12 cellular contexts compared by ENCODE assay signal in genomic region chr17:57707892-57708291, GRCh38. TPM values are rescaled to one million over a fixed set of nuclear protein-coding genes. Genes with fewer than 3 reads are reported as not detected.
DNase-seq lines count a peak whose midpoint lies in the region; ATAC-seq, FAIRE-seq and TF ChIP-seq lines count a peak whose summit lies in the region.
"Had no signal": no experiment of that assay in that cellular context is flagged by ENCODE, and none has a peak within 500 bp of the region (broad histone marks: within the 10 kb centered on the region; RNA-seq: fewer than 3 reads in every experiment).

No MANE protein-coding gene starts in this region.

- no peaks in the 10 kb centered on the region for H3K4me1 Mint-ChIP-seq in Caco-2 (ENCODE audit: low read depth, unreplicated experiment)

- H3K27ac ChIP-seq in GM23248 = no peak overlapping the region
- H3K27ac ChIP-seq in heart left ventricle = peak overlapping the region in 5 of 12 donors; percentile 9 to 50 (median 30)
- H3K27ac ChIP-seq in parathyroid adenoma = no peak overlapping the region
- H3K27ac ChIP-seq in pancreas = no peak overlapping the region
- H3K27ac ChIP-seq: epithelial cell of prostate had no signal

- no TSS peak for BruUV-seq in Caco-2 (replicated peaks; lab: Mats Ljungman, UMichigan)

- WGBS in GM23248 (ENCODE audit: low coverage in 1 of 2, low lambda C conversion rate in 2 of 2, missing lambda C conversion rate in 2 of 2), 2 experiments = 0 to 1% methylated on average over 6 of the region's 6 CpGs
- 21 to 39% (median 24%) methylated on average over 6 of the region's 6 CpGs for WGBS in heart left ventricle, 4 donors
- 41 to 53% methylated on average over 6 of the region's 6 CpGs for WGBS in pancreas, 2 donors

- no peak for FAIRE-seq in pancreas (lab: Jason Lieb, UNC)
- FAIRE-seq: G401.6 had no signal

- POLR2A ChIA-PET in Caco-2 (lab: Charles Lee) = no interaction called here

- no peaks in the 10 kb centered on the region for H3K9me2 ChIP-seq in GM23248 (ENCODE audit: insufficient read depth)

- no peaks in the 10 kb centered on the region for H3K36me3 Mint-ChIP-seq in Caco-2 (ENCODE audit: insufficient read depth, unreplicated experiment)

- intact Hi-C loops in heart left ventricle (cut with DNase I) (no loop called here), pancreas (cut with DNase I) (no loop called here), Caco-2 (cut with micrococcal nuclease; ENCODE audit: unreplicated experiment) (no loop called here)

- peaks cover 11% of the 10 kb centered on the region for H3K27me3 Mint-ChIP-seq in Caco-2 (ENCODE audit: insufficient read depth, unreplicated experiment)

- no peaks in the 10 kb centered on the region for H3K79me2 ChIP-seq in GM23248 (ENCODE audit: insufficient read depth)
- no peaks in the 10 kb centered on the region for H3K79me2 ChIP-seq in parathyroid adenoma

- no peak overlapping the region for H2AFZ ChIP-seq in GM23248
- H2AFZ ChIP-seq in parathyroid adenoma = peak overlapping the region; percentile 78

- CTCF ChIA-PET in Caco-2 (lab: Charles Lee) = interaction anchor here (0.5 kb wide), 1 partner anchor 42 kb away, joined by 8 read pairs; no protein-coding TSS in a partner anchor

- no peak overlapping the region for H3K27ac Mint-ChIP-seq in Caco-2 (ENCODE audit: unreplicated experiment)

- H4K20me1 ChIP-seq in GM23248 (ENCODE audit: insufficient read depth) = no peaks in the 10 kb centered on the region

- DNase-seq in GM23248 = peak; percentile 15
- peak; percentile 75 for DNase-seq in NCI-H510A treated with DMSO at 0.1 percent for 48 hours (lab: John Stamatoyannopoulos, UW)
- DNase-seq in heart left ventricle = peak in 3 of 5 donors; percentile 39 to 48 (median 43)
- DNase-seq in pancreas = no peak
- no peak for DNase-seq in activated T-cell treated with anti-CD3 and anti-CD28 coated beads, Interleukin-2, amount 50 U/mL, for 48 hours
- DNase-seq in Caco-2 = no peak
- no peak for DNase-seq in GDM1 (lab: John Stamatoyannopoulos, UW)
- DNase-seq: activated gamma-delta T cell, T-helper 9 cell had no signal

- H3K36me3 ChIP-seq in GM23248 (ENCODE audit: low read depth) (no peaks in the 10 kb centered on the region), heart left ventricle (no peaks in the 10 kb centered on the region), parathyroid adenoma (ENCODE audit: control insufficient read depth, insufficient read depth, low read length) (no peaks in the 10 kb centered on the region), pancreas (no peaks in the 10 kb centered on the region), Caco-2 (ENCODE audit: control insufficient read depth, insufficient read depth, low read length) (no peaks in the 10 kb centered on the region)

- ATAC-seq in heart left ventricle (peak in 3 of 4 donors; percentile 51 to 82 (median 75)), pancreas (no peak)

- H3F3A ChIP-seq in GM23248 (ENCODE audit: insufficient read depth) = no peaks in the 10 kb centered on the region

- H3K4me1 ChIP-seq in GM23248 (ENCODE audit: insufficient read depth) (no peaks in the 10 kb centered on the region), heart left ventricle (peaks cover 0 to 13% (median 5%) of the 10 kb centered on the region in 12 donors), parathyroid adenoma (peaks cover 5% of the 10 kb centered on the region), pancreas (no peaks in the 10 kb centered on the region), Caco-2 (no peaks in the 10 kb centered on the region)

- in situ Hi-C loops in GM23248 (cut with MboI) = no loop called here

- H3K9ac ChIP-seq in GM23248 (no peak overlapping the region), parathyroid adenoma (no peak overlapping the region)

- H3K4me3 Mint-ChIP-seq in Caco-2 (ENCODE audit: unreplicated experiment) = no peak overlapping the region

- no peak for TF ChIP-seq CTCF in heart left ventricle (IDR thresholded peaks at IDR 0.05)
- TF ChIP-seq CTCF in parathyroid adenoma (IDR thresholded peaks at IDR 0.05) = no peak
- no peak for TF ChIP-seq CTCF in pancreas (IDR thresholded peaks at IDR 0.05)
- no peak for TF ChIP-seq CTCF in Caco-2 (IDR thresholded peaks at IDR 0.05; ENCODE audit: insufficient read depth in 1 of 2, low read depth in 1 of 2, low read length in 1 of 2, severe bottlenecking in 1 of 2, unreplicated experiment in 1 of 2)

- no peak overlapping the region for H3K4me2 ChIP-seq in GM23248 (ENCODE audit: unreplicated experiment)
- H3K4me2 ChIP-seq in parathyroid adenoma (ENCODE audit: low read length) = no peak overlapping the region

- TF ChIP-seq POLR2A in heart left ventricle (IDR thresholded peaks at IDR 0.05) = no peak

- H3K27me3 ChIP-seq in GM23248 (replicated peaks; ENCODE audit: insufficient read depth) (peaks cover 31% of the 10 kb centered on the region), heart left ventricle (peaks cover 0 to 5% (median 0%) of the 10 kb centered on the region in 9 donors), parathyroid adenoma (ENCODE audit: control insufficient read depth, insufficient read depth, low read length) (no peaks in the 10 kb centered on the region), pancreas (no peaks in the 10 kb centered on the region), Caco-2 (replicated peaks; ENCODE audit: control insufficient read depth, insufficient read depth, low read length) (no peaks in the 10 kb centered on the region)

- no peaks in the 10 kb centered on the region for H3K9me3 ChIP-seq in GM23248 (ENCODE audit: low read depth)
- no peaks in the 10 kb centered on the region for H3K9me3 ChIP-seq in heart left ventricle
- H3K9me3 ChIP-seq in parathyroid adenoma (ENCODE audit: control insufficient read depth, low read length) = no peaks in the 10 kb centered on the region
- H3K9me3 ChIP-seq in pancreas = no peaks in the 10 kb centered on the region
- H3K9me3 ChIP-seq in Caco-2 = peaks cover 6% of the 10 kb centered on the region; the same call in 1 of the 2 replicates

- H3K9me3 Mint-ChIP-seq in Caco-2 (ENCODE audit: unreplicated experiment) = no peaks in the 10 kb centered on the region

- H3K4me3 ChIP-seq in GM23248 (no peak overlapping the region), heart left ventricle (no peak overlapping the region), parathyroid adenoma (ENCODE audit: low read depth, low read length) (no peak overlapping the region), pancreas (no peak overlapping the region), Caco-2 (ENCODE audit: low read depth, low read length) (no peak overlapping the region)

RNA-seq across cellular contexts. Expression of gene CCDC182, which starts 37.2 kb away (rescaled TPM):
- not detected in 2 replicates for total RNA-seq in GM23248 (2014; rRNA removed; shearing (Covaris generic))
- polyA plus RNA-seq in GM23248 (2016; fragmentation: Nextera tagmentation; extraction: Ambion mirVana) = not detected in 2 replicates
- not detected for total RNA-seq in heart left ventricle
- polyA plus RNA-seq in heart left ventricle = not detected
- total RNA-seq in pancreas = not detected
- polyA plus RNA-seq in pancreas = not detected
- not detected in 2 replicates for total RNA-seq in Caco-2 (2022)

Comparison
In these comparisons a context has a peak if more than half of its experiments do, and no peak if none do; other contexts are left out.
1. DNase-seq: peak in GM23248 (single experiment), NCI-H510A treated with DMSO at 0.1 percent for 48 hours (single experiment) and heart left ventricle (3 of 5); none in pancreas (0 of 6), activated T-cell treated with anti-CD3 and anti-CD28 coated beads, Interleukin-2, amount 50 U/mL, for 48 hours (0 of 2), Caco-2 (0 of 2) and GDM1 (single experiment).
2. ATAC-seq: peak in heart left ventricle (3 of 4); none in pancreas (0 of 4).